Comparison of ENCODE assay signal across 11 cellular contexts in genomic region chr17:62614142-62614541, GRCh38. TPM values are rescaled to one million over a fixed set of nuclear protein-coding genes. Genes with fewer than 3 reads are reported as not detected.
A peak's percentile ranks its signal among the peaks of the same experiment; 100 is the strongest.
DNase-seq lines count a peak whose midpoint lies in the region; ATAC-seq and TF ChIP-seq lines count a peak whose summit lies in the region.
"Had no signal": no experiment of that assay in that cellular context is flagged by ENCODE, and none has a peak within 500 bp of the region (broad histone marks: within the 10 kb centered on the region; RNA-seq: fewer than 3 reads in every experiment).

No MANE protein-coding gene starts in this region.

- H4K20me1 ChIP-seq in GM23338 (replicated peaks; ENCODE audit: insufficient read depth): no peaks in the 10 kb centered on the region; the same call in 1 of the 2 replicates

- H3K9me3 Mint-ChIP-seq in GM23338: no peaks in the 10 kb centered on the region
- H3K9me3 Mint-ChIP-seq: activated naive CD8-positive, alpha-beta T cell treated with anti-CD3 and anti-CD28 coated beads, Interleukin-2, amount 50 U/mL, for 24 hours; IgD-negative memory B cell had no signal

- peak; percentile 92 for ATAC-seq in SK-N-SH treated with all-trans-retinoic acid at 6 μM for 48 hours
- ATAC-seq in GM18498 (IDR thresholded peaks at IDR 0.05; ENCODE audit: unreplicated experiment): no peak
- ATAC-seq in GM23338: no peak
- ATAC-seq: activated naive CD8-positive, alpha-beta T cell treated with anti-CD3 and anti-CD28 coated beads, Interleukin-2, amount 50 U/mL, for 24 hours had no signal

- peaks cover 16% of the 10 kb centered on the region for H3K4me1 ChIP-seq in GM23338 (ENCODE audit: insufficient read depth)

- H3K4me2 ChIP-seq in GM23338: no peak overlapping the region

- peak; percentile 83 for DNase-seq in HCEC 1CT
- peak; percentile 96 for DNase-seq in fibroblast of villous mesenchyme (ENCODE audit: low read depth)
- DNase-seq in smooth muscle cell of the brain vasculature (ENCODE audit: low read depth, low spot score): peak; percentile 66
- DNase-seq in SIG-M5 treated with dmso at 0.1 percent for 504 hours (lab: John Stamatoyannopoulos, UW; ENCODE audit: unreplicated experiment): no peak
- no peak for DNase-seq in GM23338 (ENCODE audit: low spot score)
- DNase-seq: activated naive CD8-positive, alpha-beta T cell treated with anti-CD3 and anti-CD28 coated beads, Interleukin-2, amount 50 U/mL, for 24 hours; NCI-H187; stimulated activated naive CD4-positive, alpha-beta T cell treated with Interleukin-2 at 50 U/mL for 16 hours had no signal

- peaks cover 6% of the 10 kb centered on the region for H3K27me3 Mint-ChIP-seq in GM23338 (ENCODE audit: insufficient read depth, low read depth, poor library complexity)
- H3K27me3 Mint-ChIP-seq: activated naive CD8-positive, alpha-beta T cell treated with anti-CD3 and anti-CD28 coated beads, Interleukin-2, amount 50 U/mL, for 24 hours; IgD-negative memory B cell had no signal

- H3K4me1 Mint-ChIP-seq in GM23338: peaks cover 23% of the 10 kb centered on the region

- H2AFZ ChIP-seq in GM23338: no peak overlapping the region

- peaks cover 31% of the 10 kb centered on the region for H3K36me3 Mint-ChIP-seq in GM23338 (ENCODE audit: low read depth)

- no peak overlapping the region; the same call in 1 of the 2 replicates for H3K27ac Mint-ChIP-seq in GM23338
- H3K27ac Mint-ChIP-seq: activated naive CD8-positive, alpha-beta T cell treated with anti-CD3 and anti-CD28 coated beads, Interleukin-2, amount 50 U/mL, for 24 hours had no signal

- H3K36me3 ChIP-seq in GM23338 (ENCODE audit: insufficient read depth): peaks cover 7% of the 10 kb centered on the region; the same call in 1 of the 2 replicates

- 0 out of 2 replicates have a peak, but pooled peaks cover 4% of the 10 kb centered on the region for H3K79me2 ChIP-seq in GM23338 (replicated peaks; ENCODE audit: insufficient read depth)

- no peak overlapping the region; the same call in 1 of the 2 replicates for H3K27ac ChIP-seq in GM23338 (ENCODE audit: low read depth)

- no peak overlapping the region; the same call in 2 of the 3 replicates for H3K4me3 Mint-ChIP-seq in GM23338
- H3K4me3 Mint-ChIP-seq: activated naive CD8-positive, alpha-beta T cell treated with anti-CD3 and anti-CD28 coated beads, Interleukin-2, amount 50 U/mL, for 24 hours; IgD-negative memory B cell had no signal

- no peak for TF ChIP-seq CTCF in fibroblast of villous mesenchyme (IDR thresholded peaks at IDR 0.05; ENCODE audit: insufficient read depth, low read depth, low read length)
- no peak for TF ChIP-seq CTCF in GM23338 (conservative IDR thresholded peaks at IDR 0.05; ENCODE audit: low read depth in 2 of 2)

- H3K4me3 ChIP-seq in fibroblast of villous mesenchyme (ENCODE audit: low read depth, low read length): no peak overlapping the region
- H3K4me3 ChIP-seq in GM23338: no peak overlapping the region

- H3K27me3 ChIP-seq in GM23338 (ENCODE audit: insufficient read depth): no peaks in the 10 kb centered on the region

- peaks cover 6% of the 10 kb centered on the region; the same call in 1 of the 2 replicates for H3F3A ChIP-seq in GM23338 (replicated peaks; ENCODE audit: low read depth)

- H3K9me2 ChIP-seq in GM23338 (ENCODE audit: insufficient read depth): no peaks in the 10 kb centered on the region

TF ChIP-seq in SK-N-SH treated with all-trans-retinoic acid at 6 μM for 48 hours, 23 proteins besides CTCF, POLR2A, EP300 and RAD21 (continues in another document):
- no peak for TF ChIP-seq CSDC2 (CRISPR knock-in tag; IDR thresholded peaks at IDR 0.05)
- TF ChIP-seq TOX (CRISPR knock-in tag; IDR thresholded peaks at IDR 0.05; ENCODE audit: borderline replicate concordance): no peak
- TF ChIP-seq OSR1 (CRISPR knock-in tag; IDR thresholded peaks at IDR 0.05): no peak
- no peak for TF ChIP-seq PATZ1 (CRISPR knock-in tag; IDR thresholded peaks at IDR 0.05; ENCODE audit: borderline replicate concordance)
- TF ChIP-seq ZNF8 (CRISPR knock-in tag; IDR thresholded peaks at IDR 0.05): no peak
- no peak for TF ChIP-seq ISL1 (CRISPR knock-in tag; IDR thresholded peaks at IDR 0.05)
- no peak for TF ChIP-seq ZNF565 (CRISPR knock-in tag; conservative IDR thresholded peaks at IDR 0.05; ENCODE audit: low read depth)
- no peak for TF ChIP-seq RARB (CRISPR knock-in tag; IDR thresholded peaks at IDR 0.05)
- TF ChIP-seq ZNF70 (CRISPR knock-in tag; IDR thresholded peaks at IDR 0.05): no peak
- no peak for TF ChIP-seq SNAI2 (CRISPR knock-in tag; IDR thresholded peaks at IDR 0.05)
- TF ChIP-seq GLIS3 (CRISPR knock-in tag; IDR thresholded peaks at IDR 0.05): no peak
- TF ChIP-seq CSRNP3 (CRISPR knock-in tag; IDR thresholded peaks at IDR 0.05): no peak

TF ChIP-seq in GM23338, 12 proteins besides CTCF, POLR2A, EP300 and RAD21:
- TF ChIP-seq EZH2phosphoT487 (IDR thresholded peaks at IDR 0.05; ENCODE audit: unreplicated experiment) (no peak), ZNF114 (CRISPR knock-in tag; IDR thresholded peaks at IDR 0.05) (no peak), JUNB (IDR thresholded peaks at IDR 0.05; ENCODE audit: unreplicated experiment) (no peak), POLR2AphosphoS5 (IDR thresholded peaks at IDR 0.05; ENCODE audit: low read depth) (no peak), STAT1 (IDR thresholded peaks at IDR 0.05; ENCODE audit: unreplicated experiment) (no peak), NANOG (IDR thresholded peaks at IDR 0.05; ENCODE audit: borderline replicate concordance) (no peak)

RNA-seq across cellular contexts. Expression of gene MRC2, which starts 13.3 kb away (rescaled TPM):
- total RNA-seq in fibroblast of villous mesenchyme: 336 and 369 TPM in 2 replicates
- 29.4 and 38.6 TPM in 2 replicates for total RNA-seq in GM23338 (2014; rRNA removed; shearing (Covaris generic))
- 8.0 and 8.3 TPM in 2 replicates for polyA plus RNA-seq in GM23338 (2016; fragmentation: Nextera tagmentation; extraction: Ambion mirVana)

Comparison
In these comparisons a context has a peak if more than half of its experiments do, and no peak if none do; other contexts are left out.
1. DNase-seq: peak in HCEC 1CT (single experiment), fibroblast of villous mesenchyme (single experiment) and smooth muscle cell of the brain vasculature (single experiment); none in SIG-M5 treated with dmso at 0.1 percent for 504 hours (single experiment) and GM23338 (single experiment).